ENCODE assay signal across 8 cellular contexts in genomic region chr11:83284501-83285051, GRCh38. TPM values are rescaled to one million over a fixed set of nuclear protein-coding genes. Genes with fewer than 3 reads are reported as not detected.
A peak's percentile ranks its signal among the peaks of the same experiment; 100 is the strongest.
DNase-seq lines count a peak whose midpoint lies in the region; ATAC-seq and TF ChIP-seq lines count a peak whose summit lies in the region.

No MANE protein-coding gene starts in this region.

- ATAC-seq in HG02973 (IDR thresholded peaks at IDR 0.05; ENCODE audit: unreplicated experiment) = no peak

- H3K27me3 ChIP-seq in iPS-20b (ENCODE audit: insufficient read depth, low read length) = no peaks in the 10 kb centered on the region
- H3K27me3 ChIP-seq in thyroid gland = no peaks in the 10 kb centered on the region

- no peaks in the 10 kb centered on the region for H3K9me3 ChIP-seq in iPS-20b (ENCODE audit: insufficient read depth, low read depth, low read length)
- H3K9me3 ChIP-seq in thyroid gland = no peaks in the 10 kb centered on the region

- no peak overlapping the region for H3K27ac ChIP-seq in iPS-20b (ENCODE audit: low read length)
- H3K27ac ChIP-seq in thyroid gland = peak overlapping the region in 2 of 3 donors; percentile 98 to 99

- H3K36me3 Mint-ChIP-seq in activated CD4-positive, alpha-beta T cell treated with anti-CD3 and anti-CD28 coated beads, Interleukin-2, amount 10 ng/mL, durations not matched to agents 7 days and 5 days (ENCODE audit: low read depth) = peaks cover 15% of the 10 kb centered on the region
- H3K36me3 Mint-ChIP-seq in activated CD4-positive, alpha-beta memory T cell treated with anti-CD3 and anti-CD28 coated beads for 36 hours = peaks cover 8% of the 10 kb centered on the region

- H3K9me3 Mint-ChIP-seq in activated CD4-positive, alpha-beta T cell treated with anti-CD3 and anti-CD28 coated beads, Interleukin-2, amount 10 ng/mL, durations not matched to agents 7 days and 5 days = peaks cover 6% of the 10 kb centered on the region
- H3K9me3 Mint-ChIP-seq in activated CD4-positive, alpha-beta memory T cell treated with anti-CD3 and anti-CD28 coated beads for 36 hours = peaks cover 3% of the 10 kb centered on the region

- POLR2A ChIA-PET in activated CD4-positive, alpha-beta T cell treated with anti-CD3 and anti-CD28 coated beads, Interleukin-2, amount 10 ng/mL, durations not matched to agents 7 days and 5 days (lab: Charles Lee) = interaction anchor here (0.7 kb wide), 1 partner anchor 9 kb away, joined by 3 read pairs; no protein-coding TSS in a partner anchor
- POLR2A ChIA-PET in activated CD4-positive, alpha-beta memory T cell treated with anti-CD3 and anti-CD28 coated beads for 36 hours (lab: Charles Lee) = no interaction called here

- TF ChIP-seq CTCF in thyroid gland (IDR thresholded peaks at IDR 0.05) = no peak

- peak overlapping the region; percentile 97; the same call in 1 of the 2 replicates for H3K9ac ChIP-seq in iPS-20b (ENCODE audit: low read depth, low read length)

- peaks cover 38% of the 10 kb centered on the region for H3K4me1 Mint-ChIP-seq in activated CD4-positive, alpha-beta T cell treated with anti-CD3 and anti-CD28 coated beads, Interleukin-2, amount 10 ng/mL, durations not matched to agents 7 days and 5 days
- H3K4me1 Mint-ChIP-seq in activated CD4-positive, alpha-beta memory T cell treated with anti-CD3 and anti-CD28 coated beads for 36 hours (ENCODE audit: low read depth) = peaks cover 35% of the 10 kb centered on the region

- H3K4me3 ChIP-seq in iPS-20b (ENCODE audit: low read length) (peak overlapping the region; percentile 99), thyroid gland (replicated peaks in 1 of 3) (peak overlapping the region in 2 of 3 donors; percentile 83 to 85)

- H3K4me1 ChIP-seq in iPS-20b (ENCODE audit: insufficient read depth, low read length) = peaks cover 11% of the 10 kb centered on the region
- H3K4me1 ChIP-seq in thyroid gland = peaks cover 17 to 25% of the 10 kb centered on the region in 2 donors

- no peak for TF ChIP-seq POLR2A in thyroid gland (IDR thresholded peaks at IDR 0.05)

- peak overlapping the region; percentile 97 for H3K27ac Mint-ChIP-seq in activated CD4-positive, alpha-beta T cell treated with anti-CD3 and anti-CD28 coated beads, Interleukin-2, amount 10 ng/mL, durations not matched to agents 7 days and 5 days
- H3K27ac Mint-ChIP-seq in activated CD4-positive, alpha-beta memory T cell treated with anti-CD3 and anti-CD28 coated beads for 36 hours = peak overlapping the region; percentile 99

- H3K27me3 Mint-ChIP-seq in activated CD4-positive, alpha-beta T cell treated with anti-CD3 and anti-CD28 coated beads, Interleukin-2, amount 10 ng/mL, durations not matched to agents 7 days and 5 days = peaks cover 2% of the 10 kb centered on the region
- H3K27me3 Mint-ChIP-seq in activated CD4-positive, alpha-beta memory T cell treated with anti-CD3 and anti-CD28 coated beads for 36 hours = no peaks in the 10 kb centered on the region

- intact Hi-C loops in activated CD4-positive, alpha-beta memory T cell treated with anti-CD3 and anti-CD28 coated beads for 36 hours (cut with micrococcal nuclease) = no loop called here
- intact Hi-C loops in thyroid gland (cut with DNase I) = loop anchor here (10.0 kb wide), 1 partner anchor 110 kb away; no protein-coding TSS in a partner anchor

- peaks cover 13% of the 10 kb centered on the region; the same call in 1 of the 2 replicates for H3K36me3 ChIP-seq in iPS-20b (ENCODE audit: insufficient read depth, low read depth, low read length)
- H3K36me3 ChIP-seq in thyroid gland = no peaks in the 10 kb centered on the region

- CTCF ChIA-PET in activated CD4-positive, alpha-beta T cell treated with anti-CD3 and anti-CD28 coated beads, Interleukin-2, amount 10 ng/mL, durations not matched to agents 7 days and 5 days (lab: Charles Lee) = interaction anchor here (0.7 to 1.0 kb wide), 3 partner anchors 10 to 286 kb away, joined by 4 to 8 read pairs (median 4); no protein-coding TSS in a partner anchor
- CTCF ChIA-PET in activated CD4-positive, alpha-beta memory T cell treated with anti-CD3 and anti-CD28 coated beads for 36 hours (lab: Charles Lee) = interaction anchor here (0.8 to 1.5 kb wide), 4 partner anchors 9 to 417 kb away, joined by 3 to 5 read pairs (median 3); no protein-coding TSS in a partner anchor

- no peak for DNase-seq in activated CD4-positive, alpha-beta T cell treated with anti-CD3 and anti-CD28 coated beads, Interleukin-2, amount 10 ng/mL, durations not matched to agents 7 days and 5 days
- DNase-seq in activated CD4-positive, alpha-beta T cell treated with anti-CD3 and anti-CD28 coated beads for 4 hours = no peak
- DNase-seq in activated CD4-positive, alpha-beta memory T cell treated with anti-CD3 and anti-CD28 coated beads for 36 hours = no peak
- DNase-seq in thyroid gland (no peak), cortex of kidney (lab: John Stamatoyannopoulos, UW) (no peak)
- no peak for DNase-seq in effector CD4-positive, alpha-beta T cell

- H3K4me3 Mint-ChIP-seq in activated CD4-positive, alpha-beta T cell treated with anti-CD3 and anti-CD28 coated beads, Interleukin-2, amount 10 ng/mL, durations not matched to agents 7 days and 5 days = peak overlapping the region; percentile 88
- peak overlapping the region; percentile 92 for H3K4me3 Mint-ChIP-seq in activated CD4-positive, alpha-beta memory T cell treated with anti-CD3 and anti-CD28 coated beads for 36 hours

RNA-seq across cellular contexts. Expression of gene CCDC90B, which starts 1.6 kb away (rescaled TPM):
- 10 to 100 TPM; 27.9 to 38.5 TPM for total RNA-seq in activated CD4-positive, alpha-beta T cell treated with anti-CD3 and anti-CD28 coated beads, Interleukin-2, amount 10 ng/mL, durations not matched to agents 7 days and 5 days
- total RNA-seq in activated CD4-positive, alpha-beta memory T cell treated with anti-CD3 and anti-CD28 coated beads for 36 hours = 10 to 100 TPM; 29.2 to 32.3 TPM
- 10 to 100 TPM; 47.4 to 54.8 (median 51.5) TPM for total RNA-seq in thyroid gland
